ENCODE assay signal across 1 cellular context in the genomic region with DNA sequence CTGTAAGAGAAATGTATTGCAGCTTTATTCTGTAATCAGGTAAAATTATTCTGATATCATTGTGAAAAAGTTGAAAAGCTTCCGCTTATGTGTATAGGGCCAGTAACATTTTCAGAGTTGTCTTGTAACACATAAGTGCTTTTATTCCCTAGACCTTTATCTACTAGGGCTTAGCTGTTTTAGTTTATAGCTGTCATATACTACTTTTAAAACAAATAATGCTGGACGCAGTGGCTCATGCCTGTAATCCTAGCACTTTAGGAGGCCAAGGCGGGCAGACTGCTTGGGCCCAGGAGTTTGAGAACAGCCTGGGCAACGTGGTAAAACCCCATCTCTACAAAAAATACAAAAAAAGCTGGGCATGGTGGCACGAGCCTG.
TF ChIP-seq lines count a peak whose summit lies in the region.

No MANE protein-coding gene starts in this region.

TF ChIP-seq in K562, 482 proteins besides CTCF, POLR2A, EP300 and RAD21:
- TF ChIP-seq ESRRB (CRISPR knock-in tag; IDR thresholded peaks at IDR 0.05; ENCODE audit: borderline replicate concordance) (no peak), ILK (tag; IDR thresholded peaks at IDR 0.05; ENCODE audit: borderline replicate concordance, low read depth) (no peak), ADNP (tag; IDR thresholded peaks at IDR 0.05) (peak; percentile 41; the same call in 1 of the 2 replicates), ZBTB1 (CRISPR knock-in tag; IDR thresholded peaks at IDR 0.05; ENCODE audit: borderline replicate concordance, low read depth) (no peak)
